In the genomic region with DNA sequence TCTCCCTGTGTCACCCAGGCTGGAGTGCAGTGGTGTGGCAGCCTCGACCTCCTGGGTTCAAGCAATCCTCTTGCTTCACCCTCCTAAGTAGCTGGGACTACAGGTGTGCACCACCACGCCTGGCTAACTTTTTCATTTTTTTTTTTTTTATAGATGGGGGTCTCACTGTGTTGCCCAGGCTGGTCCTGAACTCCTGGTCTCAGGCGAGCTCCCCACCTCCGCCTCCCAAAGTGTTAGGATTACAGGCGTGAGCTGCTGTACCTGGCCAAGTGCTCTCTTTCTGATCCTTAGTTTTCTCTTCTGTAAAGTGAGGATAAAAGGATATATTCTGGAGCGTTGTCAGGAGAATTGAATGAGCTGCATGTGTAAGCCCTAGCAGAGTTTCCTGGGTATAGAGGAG, we compare ENCODE assay signal across 24 cellular contexts.
"Had no signal": no experiment of that assay in that cellular context is flagged by ENCODE, and none has a peak within 500 bp of the region (broad histone marks: within the 10 kb centered on the region; RNA-seq: fewer than 3 reads in every experiment).

No MANE protein-coding gene starts in this region.

- H3K9me3 Mint-ChIP-seq: activated naive CD4-positive, alpha-beta T cell treated with anti-CD3 and anti-CD28 coated beads, Interleukin-2, amount 50 U/mL, for 72 hours; activated naive CD8-positive, alpha-beta T cell treated with anti-CD3 and anti-CD28 coated beads, Interleukin-2, amount 50 U/mL, for 24 hours; T-helper 1 cell treated with Interleukin-12 subunit alpha and Interleukin-12 subunit beta and Interleukin-4 antibody, amounts not matched to agents 30 μg/mL and 1 μg/mL, for 36 hours had no signal

- H3K4me2 ChIP-seq: PC-9 had no signal

- H3K36me3 Mint-ChIP-seq: activated naive CD4-positive, alpha-beta T cell treated with anti-CD3 and anti-CD28 coated beads, Interleukin-2, amount 50 U/mL, for 72 hours had no signal

- DNase-seq: activated CD4-positive, alpha-beta T cell treated with anti-CD3 and anti-CD28 coated beads for 36 hours; activated CD4-positive, alpha-beta T cell treated with anti-CD3 and anti-CD28 coated beads, Interleukin-2, amount 50 U/mL, for 1 hour; activated CD4-positive, CD25-positive, alpha-beta regulatory T cell; activated CD8-positive, alpha-beta memory T cell treated with anti-CD3 and anti-CD28 coated beads, Interleukin-2, amount 50 U/mL, for 48 hours; activated CD8-positive, alpha-beta T cell treated with anti-CD3 and anti-CD28 coated beads, Interleukin-2, amount 10 ng/mL, durations not matched to agents 7 days and 5 days; activated naive CD4-positive, alpha-beta T cell; activated naive CD8-positive, alpha-beta T cell treated with anti-CD3 and anti-CD28 coated beads, Interleukin-2, amount 50 U/mL, for 24 hours; activated T-cell treated with anti-CD3 and anti-CD28 coated beads, Interleukin-2, amount 50 U/mL, for 1 hour; amniotic stem cell; body of pancreas; KBM-7; MV-4-11; NCI-H1092 treated with DMSO at 0.1 percent for 48 hours; NCI-H1436; NCI-H187; NCI-H2081; NCI-H446; NCI-H524; PC-9; SHP77 treated with DMSO at 0.1 percent for 48 hours; T-helper 9 cell had no signal

- H3K27me3 Mint-ChIP-seq: activated CD4-positive, alpha-beta T cell treated with anti-CD3 and anti-CD28 coated beads for 36 hours; activated naive CD8-positive, alpha-beta T cell treated with anti-CD3 and anti-CD28 coated beads, Interleukin-2, amount 50 U/mL, for 24 hours had no signal

- H3K27ac Mint-ChIP-seq: activated CD4-positive, alpha-beta T cell treated with anti-CD3 and anti-CD28 coated beads for 36 hours; activated CD8-positive, alpha-beta T cell treated with anti-CD3 and anti-CD28 coated beads, Interleukin-2, amount 10 ng/mL, durations not matched to agents 7 days and 5 days; activated naive CD8-positive, alpha-beta T cell treated with anti-CD3 and anti-CD28 coated beads, Interleukin-2, amount 50 U/mL, for 24 hours; T-helper 1 cell treated with Interleukin-12 subunit alpha and Interleukin-12 subunit beta and Interleukin-4 antibody, amounts not matched to agents 30 μg/mL and 1 μg/mL, for 36 hours had no signal

- H3K4me3 ChIP-seq: body of pancreas, PC-9 had no signal

- ATAC-seq: activated CD4-positive, alpha-beta T cell treated with anti-CD3 and anti-CD28 coated beads for 36 hours; activated CD8-positive, alpha-beta T cell treated with anti-CD3 and anti-CD28 coated beads, Interleukin-2, amount 10 ng/mL, durations not matched to agents 7 days and 5 days; activated naive CD4-positive, alpha-beta T cell treated with anti-CD3 and anti-CD28 coated beads, Interleukin-2, amount 50 U/mL, for 72 hours; activated naive CD8-positive, alpha-beta T cell treated with anti-CD3 and anti-CD28 coated beads, Interleukin-2, amount 50 U/mL, for 24 hours; body of pancreas had no signal

- H3K4me3 Mint-ChIP-seq: activated CD4-positive, alpha-beta T cell treated with anti-CD3 and anti-CD28 coated beads for 36 hours; activated CD8-positive, alpha-beta T cell treated with anti-CD3 and anti-CD28 coated beads, Interleukin-2, amount 10 ng/mL, durations not matched to agents 7 days and 5 days; activated naive CD8-positive, alpha-beta T cell treated with anti-CD3 and anti-CD28 coated beads, Interleukin-2, amount 50 U/mL, for 24 hours; T-helper 1 cell treated with Interleukin-12 subunit alpha and Interleukin-12 subunit beta and Interleukin-4 antibody, amounts not matched to agents 30 μg/mL and 1 μg/mL, for 36 hours had no signal

- H3K27ac ChIP-seq: PC-9 had no signal

- H3K36me3 ChIP-seq: ascending aorta had no signal

- H3K27me3 ChIP-seq: ascending aorta, body of pancreas had no signal

- H3K9me3 ChIP-seq: ascending aorta, body of pancreas had no signal

- H2AFZ ChIP-seq: PC-9 had no signal
